1 cellular context compared by ENCODE assay signal in genomic region chr2:105037572-105038382, GRCh38.
TF ChIP-seq lines count a peak whose summit lies in the region.

MRPS9 (plus strand) TSS chr2:105038069; CDS start chr2:105038093, 24 bp downstream.

TF ChIP-seq in K562, 482 proteins besides CTCF, POLR2A, EP300 and RAD21 (continued from another document and continues in another):
- TF ChIP-seq ESRRB (CRISPR knock-in tag; IDR thresholded peaks at IDR 0.05; ENCODE audit: borderline replicate concordance) (no peak), MEIS2 (IDR thresholded peaks at IDR 0.05; ENCODE audit: partially characterized antibody) (peak; percentile 69), RNF2 (IDR thresholded peaks at IDR 0.05) (0 out of 2 replicates have a peak, but pooled peaks have one; percentile 27), UBTF (IDR thresholded peaks at IDR 0.05; ENCODE audit: borderline replicate concordance in 1 of 2, low read depth in 2 of 2, low read length in 2 of 2) (no peak), POLR2G (IDR thresholded peaks at IDR 0.05; ENCODE audit: low read depth, low read length) (peak; percentile 98), NR2C2 (CRISPR knock-in tag; IDR thresholded peaks at IDR 0.05) (no peak), NR2C2 (tag; IDR thresholded peaks at IDR 0.05) (peak; percentile 78), E2F1 (CRISPR knock-in tag; IDR thresholded peaks at IDR 0.05) (no peak), RB1 (IDR thresholded peaks at IDR 0.05; ENCODE audit: low read depth) (0 out of 2 replicates have a peak, but pooled peaks have one; percentile 46), PHF8 (IDR thresholded peaks at IDR 0.05; ENCODE audit: borderline replicate concordance, low read length) (peak; percentile 82), THAP7 (CRISPR knock-in tag; IDR thresholded peaks at IDR 0.05) (no peak), NFRKB (IDR thresholded peaks at IDR 0.05; ENCODE audit: low read depth) (peak; percentile 83), MNT (conservative IDR thresholded peaks at IDR 0.05) (peak; percentile 41 to 53), ZNF354B (CRISPR knock-in tag; IDR thresholded peaks at IDR 0.05) (no peak), ZBTB26 (CRISPR knock-in tag; IDR thresholded peaks at IDR 0.05) (no peak), XRCC5 (IDR thresholded peaks at IDR 0.05; ENCODE audit: low read depth, low read length) (peak; percentile 25; the same call in 1 of the 2 replicates), ZNF398 (CRISPR knock-in tag; IDR thresholded peaks at IDR 0.05) (no peak), FOXJ2 (tag; IDR thresholded peaks at IDR 0.05) (no peak), TEAD4 (IDR thresholded peaks at IDR 0.05; ENCODE audit: low read length) (no peak), TEAD4 (CRISPR knock-in tag; IDR thresholded peaks at IDR 0.05; ENCODE audit: borderline replicate concordance) (no peak), TFAP4 (CRISPR knock-in tag; IDR thresholded peaks at IDR 0.05; ENCODE audit: borderline replicate concordance) (peak; percentile 42; the same call in 1 of the 2 replicates), ZNF41 (CRISPR knock-in tag; conservative IDR thresholded peaks at IDR 0.05) (no peak), GTF2A2 (tag; IDR thresholded peaks at IDR 0.05) (no peak), ZNF785 (CRISPR knock-in tag; IDR thresholded peaks at IDR 0.05) (no peak), BHLHE40 (IDR thresholded peaks at IDR 0.05; ENCODE audit: low read length) (no peak), ZMIZ1 (IDR thresholded peaks at IDR 0.05; ENCODE audit: low read depth in 2 of 2, low read length in 2 of 2) (0 out of 4 replicates have a peak, but pooled peaks of 1 of the 2 experiments have one; percentile 49), ZNF263 (CRISPR knock-in tag; IDR thresholded peaks at IDR 0.05; ENCODE audit: borderline replicate concordance) (0 out of 2 replicates have a peak, but pooled peaks have one; percentile 25), TAF7 (tag; IDR thresholded peaks at IDR 0.05) (peak; percentile 89), MCM5 (IDR thresholded peaks at IDR 0.05; ENCODE audit: low read depth) (no peak), COPS2 (conservative IDR thresholded peaks at IDR 0.05) (no peak), BMI1 (IDR thresholded peaks at IDR 0.05; ENCODE audit: low read length) (no peak; the same call in 1 of the 2 replicates), MTA2 (IDR thresholded peaks at IDR 0.05; ENCODE audit: low read depth) (no peak), PHF20 (IDR thresholded peaks at IDR 0.05; ENCODE audit: partially characterized antibody) (peak; percentile 84), IRF2 (CRISPR knock-in tag; IDR thresholded peaks at IDR 0.05) (no peak), ZNF395 (CRISPR knock-in tag; IDR thresholded peaks at IDR 0.05) (peak; percentile 72; the same call in 1 of the 2 replicates), GABPB1 (CRISPR knock-in tag; IDR thresholded peaks at IDR 0.05) (peak; percentile 58), LCOR (CRISPR knock-in tag; IDR thresholded peaks at IDR 0.05) (peak; percentile 64; the same call in 1 of the 2 replicates), PBX2 (CRISPR knock-in tag; IDR thresholded peaks at IDR 0.05; ENCODE audit: low read depth) (no peak), PBX2 (tag; conservative IDR thresholded peaks at IDR 0.05; ENCODE audit: low read depth) (0 out of 2 replicates have a peak, but pooled peaks have one; percentile 7), ZKSCAN8 (CRISPR knock-in tag; IDR thresholded peaks at IDR 0.05) (no peak), RBFOX2 (IDR thresholded peaks at IDR 0.05; ENCODE audit: low read depth, low read length) (peak; percentile 96), GTF2F1 (IDR thresholded peaks at IDR 0.05; ENCODE audit: low read depth, low read length) (no peak), ETS2 (tag; IDR thresholded peaks at IDR 0.05; ENCODE audit: borderline replicate concordance, poor library complexity, severe bottlenecking) (no peak), ZNF436 (CRISPR knock-in tag; IDR thresholded peaks at IDR 0.05) (no peak), OTX1 (CRISPR knock-in tag; IDR thresholded peaks at IDR 0.05) (no peak), ZNF311 (CRISPR knock-in tag; IDR thresholded peaks at IDR 0.05) (no peak), BRD9 (IDR thresholded peaks at IDR 0.05; ENCODE audit: low read depth, partially characterized antibody) (peak; percentile 37)
